Comparison of ENCODE assay signal across 9 cellular contexts in the genomic region with DNA sequence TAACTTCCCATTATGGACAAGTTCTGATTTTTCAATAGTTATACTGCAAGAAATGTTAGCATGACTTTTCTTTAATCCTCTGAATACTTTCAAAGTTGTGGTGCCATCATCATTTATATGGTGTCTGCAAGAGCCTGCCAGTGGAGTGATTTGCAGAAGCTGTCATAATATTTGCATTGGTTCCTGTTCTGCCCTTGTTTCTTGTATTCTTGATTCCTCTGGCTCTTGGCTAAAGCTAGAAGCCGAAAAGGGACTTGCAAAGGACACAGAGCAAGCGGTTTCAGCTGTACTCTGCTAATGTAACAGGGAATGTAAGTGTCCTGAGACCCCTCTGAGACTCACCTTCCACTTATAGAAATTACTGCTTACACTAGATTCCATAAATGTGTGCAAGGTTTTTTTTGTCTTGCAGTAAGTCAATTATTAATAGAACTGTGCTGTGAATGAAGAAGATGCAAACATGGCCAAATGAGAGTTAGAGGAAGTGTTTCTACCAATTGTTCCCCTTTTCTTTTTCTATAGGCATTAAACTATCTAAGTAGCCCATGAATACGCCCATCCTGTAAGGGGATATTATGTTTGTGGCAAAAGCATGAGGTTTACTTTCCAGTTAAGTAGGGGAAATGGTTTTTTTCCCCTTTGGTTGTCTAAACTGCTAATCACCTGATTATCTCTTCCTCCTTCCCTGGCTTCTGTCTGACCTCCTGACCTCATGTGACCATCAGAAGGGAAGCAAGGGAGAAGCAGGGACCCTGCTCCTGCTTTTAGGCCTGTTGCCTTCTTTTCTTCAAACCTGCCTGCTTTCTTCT. TPM values are rescaled to one million over a fixed set of nuclear protein-coding genes. Genes with fewer than 3 reads are reported as not detected.
DNase-seq lines count a peak whose midpoint lies in the region; ATAC-seq, FAIRE-seq and TF ChIP-seq lines count a peak whose summit lies in the region.
"Had no signal": no experiment of that assay in that cellular context is flagged by ENCODE, and none has a peak within 500 bp of the region (broad histone marks: within the 10 kb centered on the region; RNA-seq: fewer than 3 reads in every experiment).

No MANE protein-coding gene starts in this region.

- DNase-seq in GM19239 (ENCODE audit: insufficient read length, low spot score) (peak; percentile 30), activated B cell treated with CpG ODN at 0.5 μM for 24 hours (no peak), NCI-H2227 treated with DMSO at 0.1 percent for 48 hours (lab: John Stamatoyannopoulos, UW) (no peak), NCI-H69 (lab: John Stamatoyannopoulos, UW) (no peak), DMS 273 (lab: John Stamatoyannopoulos, UW; ENCODE audit: unreplicated experiment) (no peak)
- DNase-seq: stimulated activated CD4-positive, alpha-beta T cell treated with anti-CD3 and anti-CD28 coated beads, Interleukin-4, amount 100 ng/mL, for 24 hours had no signal

- CTCF ChIA-PET in activated B cell treated with CpG ODN at 0.5 μM for 24 hours (lab: Charles Lee): no interaction called here

- no peaks in the 10 kb centered on the region for H3K9me3 Mint-ChIP-seq in activated B cell treated with CpG ODN at 0.5 μM for 24 hours
- H3K9me3 Mint-ChIP-seq in stimulated activated memory B cell treated with anti-CD40 and anti-IgM and Interleukin-4, amounts not matched to agents 10 μg/mL and 1 μg/mL and 100 μg/mL, for 72 hours: no peaks in the 10 kb centered on the region

- intact Hi-C loops in activated B cell treated with CpG ODN at 0.5 μM for 24 hours (cut with micrococcal nuclease): loop anchor here (1.0 to 5.0 kb wide), 6 partner anchors 29 to 814 kb away; partner anchors contain the start of genes AKAP3, CRACR2A, NDUFA9 and RAD51AP1

- peak; percentile 51 for ATAC-seq in HG03378 (IDR thresholded peaks at IDR 0.05; ENCODE audit: unreplicated experiment)
- ATAC-seq in activated B cell treated with CpG ODN at 0.5 μM for 24 hours (ENCODE audit: low read depth): peak; percentile 75
- ATAC-seq in stimulated activated memory B cell treated with anti-CD40 and anti-IgM and Interleukin-4, amounts not matched to agents 10 μg/mL and 1 μg/mL and 100 μg/mL, for 72 hours: peak; percentile 90
- ATAC-seq in HG02588 (IDR thresholded peaks at IDR 0.05; ENCODE audit: unreplicated experiment): no peak

- POLR2A ChIA-PET in activated B cell treated with CpG ODN at 0.5 μM for 24 hours (lab: Charles Lee): interaction anchor here (0.5 to 1.1 kb wide), 7 partner anchors 10 to 417 kb away, joined by 3 to 5 read pairs (median 3); partner anchors contain the start of genes AKAP3, NDUFA9 and RAD51AP1

- TF ChIP-seq CTCF in activated B cell treated with CpG ODN at 0.5 μM for 24 hours (IDR thresholded peaks at IDR 0.05): no peak

- no peaks in the 10 kb centered on the region for H3K27me3 Mint-ChIP-seq in activated B cell treated with CpG ODN at 0.5 μM for 24 hours
- no peaks in the 10 kb centered on the region for H3K27me3 Mint-ChIP-seq in stimulated activated memory B cell treated with anti-CD40 and anti-IgM and Interleukin-4, amounts not matched to agents 10 μg/mL and 1 μg/mL and 100 μg/mL, for 72 hours

- peak overlapping the region; percentile 88 for H3K27ac Mint-ChIP-seq in activated B cell treated with CpG ODN at 0.5 μM for 24 hours
- H3K27ac Mint-ChIP-seq in stimulated activated memory B cell treated with anti-CD40 and anti-IgM and Interleukin-4, amounts not matched to agents 10 μg/mL and 1 μg/mL and 100 μg/mL, for 72 hours: peak overlapping the region; percentile 88

- peaks cover 66% of the 10 kb centered on the region for H3K4me1 Mint-ChIP-seq in activated B cell treated with CpG ODN at 0.5 μM for 24 hours
- peaks cover 48% of the 10 kb centered on the region for H3K4me1 Mint-ChIP-seq in stimulated activated memory B cell treated with anti-CD40 and anti-IgM and Interleukin-4, amounts not matched to agents 10 μg/mL and 1 μg/mL and 100 μg/mL, for 72 hours

- peak overlapping the region; percentile 59 for H3K4me3 Mint-ChIP-seq in activated B cell treated with CpG ODN at 0.5 μM for 24 hours
- H3K4me3 Mint-ChIP-seq in stimulated activated memory B cell treated with anti-CD40 and anti-IgM and Interleukin-4, amounts not matched to agents 10 μg/mL and 1 μg/mL and 100 μg/mL, for 72 hours: peak overlapping the region; percentile 36

- no peaks in the 10 kb centered on the region for H3K36me3 Mint-ChIP-seq in activated B cell treated with CpG ODN at 0.5 μM for 24 hours (ENCODE audit: low read depth)
- H3K36me3 Mint-ChIP-seq in stimulated activated memory B cell treated with anti-CD40 and anti-IgM and Interleukin-4, amounts not matched to agents 10 μg/mL and 1 μg/mL and 100 μg/mL, for 72 hours: peaks cover 5% of the 10 kb centered on the region

- peak; percentile 95 for FAIRE-seq in GM19239 (lab: Jason Lieb, UNC)

RNA-seq across cellular contexts. Expression of gene DYRK4, which starts 5.3 kb away (rescaled TPM):
- 19.0 and 22.1 TPM in 2 replicates for total RNA-seq in activated B cell treated with CpG ODN at 0.5 μM for 24 hours

RNA-seq across cellular contexts. Expression of gene RAD51AP1, which starts 28.6 kb away (rescaled TPM):
- 5.6 and 5.9 TPM in 2 replicates for total RNA-seq in activated B cell treated with CpG ODN at 0.5 μM for 24 hours
